ENCODE assay signal across 16 cellular contexts in genomic region chr2:43475922-43476321, GRCh38.
A peak's percentile ranks its signal among the peaks of the same experiment; 100 is the strongest.
DNase-seq lines count a peak whose midpoint lies in the region; ATAC-seq and TF ChIP-seq lines count a peak whose summit lies in the region.
"Had no signal": no experiment of that assay in that cellular context is flagged by ENCODE, and none has a peak within 500 bp of the region (broad histone marks: within the 10 kb centered on the region; RNA-seq: fewer than 3 reads in every experiment).

No MANE protein-coding gene starts in this region.

- dilution Hi-C loops in IMR-90 (cut with HindIII; ENCODE audit: low sequenced_read_pairs, unreplicated experiment): no loop called here

- no peak for TF ChIP-seq EP300 in sigmoid colon (IDR thresholded peaks at IDR 0.05)

- DNase-seq in IMR-90: no peak
- peak; percentile 89 for DNase-seq in NCI-H82 treated with DMSO at 0.1 percent for 48 hours (lab: John Stamatoyannopoulos, UW; ENCODE audit: unreplicated experiment)
- DNase-seq in sigmoid colon: no peak
- no peak for DNase-seq in osteoblast (ENCODE audit: insufficient read length, low spot score, missing footprints)
- DNase-seq in erythroblast (lab: John Stamatoyannopoulos, UW): no peak
- DNase-seq: BE2C; CD4-positive, alpha-beta memory T cell; DMS153; DMS79 treated with DMSO at 0.1 percent for 48 hours; EL had no signal

- no peak overlapping the region for H4K8ac ChIP-seq in IMR-90 (ENCODE audit: low read depth in 2 of 2, low read length in 2 of 2)

- H3K9me3 ChIP-seq in IMR-90 (ENCODE audit: control insufficient read depth, insufficient read depth, low read length) (no peaks in the 10 kb centered on the region), muscle layer of colon (ENCODE audit: low read length) (no peaks in the 10 kb centered on the region), sigmoid colon (no peaks in the 10 kb centered on the region), osteoblast (ENCODE audit: low read depth, low read length) (no peaks in the 10 kb centered on the region)
- H3K9me3 ChIP-seq: A549, BE2C had no signal

- H3K36me3 ChIP-seq in IMR-90 (ENCODE audit: control insufficient read depth, insufficient read depth, low read length) (peaks cover 4% of the 10 kb centered on the region; the same call in 1 of the 2 replicates), muscle layer of colon (ENCODE audit: insufficient read depth, low read length) (no peaks in the 10 kb centered on the region), sigmoid colon (no peaks in the 10 kb centered on the region), osteoblast (ENCODE audit: insufficient read depth, low read length) (peaks cover 9% of the 10 kb centered on the region)
- H3K36me3 ChIP-seq: BE2C had no signal

- H3K27me3 ChIP-seq in IMR-90 (ENCODE audit: control insufficient read depth, insufficient read depth, low read length): no peaks in the 10 kb centered on the region
- no peaks in the 10 kb centered on the region for H3K27me3 ChIP-seq in muscle layer of colon (ENCODE audit: control insufficient read depth in 1 of 2, insufficient read depth in 2 of 2, low read length in 2 of 2)
- H3K27me3 ChIP-seq in sigmoid colon: no peaks in the 10 kb centered on the region
- H3K27me3 ChIP-seq in osteoblast (ENCODE audit: insufficient read depth, low read length): no peaks in the 10 kb centered on the region
- H3K27me3 ChIP-seq: BE2C had no signal

- H3K4me3 ChIP-seq in IMR-90 (ENCODE audit: insufficient read depth, low read depth, low read length) (no peak overlapping the region), muscle layer of colon (ENCODE audit: low read depth in 1 of 2, low read length in 2 of 2) (no peak overlapping the region), sigmoid colon (no peak overlapping the region), osteoblast (ENCODE audit: insufficient read depth, low read length) (no peak overlapping the region)
- H3K4me3 ChIP-seq: A549 had no signal

- H4K20me1 ChIP-seq in IMR-90 (ENCODE audit: insufficient read depth, low read length): no peaks in the 10 kb centered on the region
- H4K20me1 ChIP-seq in osteoblast (ENCODE audit: insufficient read depth, low read length): no peaks in the 10 kb centered on the region

- H3K9me1 ChIP-seq in IMR-90 (ENCODE audit: insufficient read depth, low read length): no peaks in the 10 kb centered on the region

- H3K18ac ChIP-seq in IMR-90 (ENCODE audit: low read depth, low read length): peak overlapping the region; percentile 79

- H4K91ac ChIP-seq in IMR-90 (ENCODE audit: insufficient read depth, low read depth, low read length): 0 out of 2 replicates have a peak overlapping the region, but pooled peaks have one; percentile 12

- POLR2A ChIA-PET in IMR-90 (lab: Charles Lee; ENCODE audit: unreplicated experiment): no interaction called here

- H3K14ac ChIP-seq in IMR-90 (replicated peaks; ENCODE audit: low read depth, low read length): peak overlapping the region; percentile 35; the same call in 1 of the 2 replicates

- TF ChIP-seq POLR2A in IMR-90 (IDR thresholded peaks at IDR 0.05; ENCODE audit: low read depth, low read length) (no peak), sigmoid colon (IDR thresholded peaks at IDR 0.05) (no peak), erythroblast (IDR thresholded peaks at IDR 0.05; ENCODE audit: low read length) (no peak)

- no peak overlapping the region for H3K23ac ChIP-seq in IMR-90 (ENCODE audit: low read depth, low read length)

- no peak overlapping the region for H2AK9ac ChIP-seq in IMR-90 (replicated peaks; ENCODE audit: low read depth, low read length, poor library complexity)

- H3K79me2 ChIP-seq in osteoblast (ENCODE audit: insufficient read depth, low read length): no peaks in the 10 kb centered on the region

- H2BK20ac ChIP-seq in IMR-90 (ENCODE audit: low read depth, low read length): no peak overlapping the region

- H3K27ac ChIP-seq in IMR-90 (ENCODE audit: insufficient read depth, low read length): no peak overlapping the region
- H3K27ac ChIP-seq in muscle layer of colon (ENCODE audit: low read depth, low read length): peak overlapping the region; percentile 36
- peak overlapping the region in 3 of 4 donors; percentile 39 to 56 (median 41) for H3K27ac ChIP-seq in sigmoid colon
- H3K27ac ChIP-seq in osteoblast (ENCODE audit: low read depth, low read length): no peak overlapping the region
- H3K27ac ChIP-seq: A549, C4-2B had no signal

- no peak overlapping the region for H3K56ac ChIP-seq in IMR-90 (ENCODE audit: extremely low read depth, insufficient read depth, low read length)

- CTCF ChIA-PET in IMR-90 (lab: Yijun Ruan, JAX): interaction anchor here (0.6 to 0.7 kb wide), 2 partner anchors 13 to 204 kb away, joined by 3 to 4 read pairs; no protein-coding TSS in a partner anchor

- H3K9ac ChIP-seq in IMR-90 (ENCODE audit: low read depth, low read length): no peak overlapping the region
- no peak overlapping the region for H3K9ac ChIP-seq in muscle layer of colon (ENCODE audit: low read length)

- 0 out of 2 replicates have a peak overlapping the region, but pooled peaks have one; percentile 20 for H3K4ac ChIP-seq in IMR-90 (ENCODE audit: low read depth, low read length)

- no peak for TF ChIP-seq RAD21 in IMR-90 (IDR thresholded peaks at IDR 0.05; ENCODE audit: low read length)

- H3K4me2 ChIP-seq in IMR-90 (ENCODE audit: low read depth, low read length): no peak overlapping the region
- no peak overlapping the region for H3K4me2 ChIP-seq in osteoblast (ENCODE audit: insufficient read depth, low read length)
- H3K4me2 ChIP-seq: A549 had no signal

- peak overlapping the region; percentile 71; the same call in 1 of the 3 replicates for H2BK15ac ChIP-seq in IMR-90 (ENCODE audit: low read depth, low read length)

- no peak overlapping the region for H2AFZ ChIP-seq in IMR-90 (replicated peaks; ENCODE audit: low read length, poor library complexity)
- no peak overlapping the region for H2AFZ ChIP-seq in osteoblast (ENCODE audit: low read length)

- H3K4me1 ChIP-seq in IMR-90 (ENCODE audit: control insufficient read depth, insufficient read depth, low read length): 0 out of 2 replicates have a peak, but pooled peaks cover 4% of the 10 kb centered on the region
- peaks cover 25% of the 10 kb centered on the region for H3K4me1 ChIP-seq in muscle layer of colon (ENCODE audit: insufficient read depth, low read length)
- peaks cover 0 to 51% (median 14%) of the 10 kb centered on the region in 4 donors for H3K4me1 ChIP-seq in sigmoid colon
- peaks cover 6% of the 10 kb centered on the region for H3K4me1 ChIP-seq in osteoblast (ENCODE audit: insufficient read depth, low read length)
- H3K4me1 ChIP-seq: BE2C had no signal

- in situ Hi-C loops in IMR-90 (cut with MboI; ENCODE audit: low sequenced_read_pairs): no loop called here

- H2BK5ac ChIP-seq in IMR-90 (ENCODE audit: low read depth, low read length, poor library complexity, severe bottlenecking): no peak overlapping the region

- intact Hi-C loops in IMR-90 (cut with micrococcal nuclease) (loop anchor here (5.0 kb wide), 1 partner anchor 129 kb away; no protein-coding TSS in a partner anchor), sigmoid colon (cut with DNase I) (no loop called here)

- BruUV-seq in IMR-90 (replicated peaks; lab: Mats Ljungman, UMichigan): no TSS peak

- H2AK5ac ChIP-seq in IMR-90 (ENCODE audit: low read depth, low read length): no peak overlapping the region

- WGBS in IMR-90 (ENCODE audit: extremely low coverage in 2 of 2, insufficient read length in 1 of 2), 2 experiments: no CpG with 5 or more reads among the region's 2 CpGs
- 97 to 100% methylated on average over 2 of the region's 2 CpGs for WGBS in sigmoid colon, 2 donors

- no peak overlapping the region for H2BK120ac ChIP-seq in IMR-90 (ENCODE audit: low read depth, low read length)

- ATAC-seq in IMR-90 (ENCODE audit: low read depth) (no peak), GM21825 (IDR thresholded peaks at IDR 0.05; ENCODE audit: unreplicated experiment) (no peak)
- ATAC-seq: A549, HCT116, HepG2 had no signal

- peak overlapping the region; percentile 77 for H4K5ac ChIP-seq in IMR-90 (ENCODE audit: low read depth, low read length)

- peaks cover 2 to 3% of the 10 kb centered on the region in 2 experiments; a peak in 1 of 4 replicates for H3K79me1 ChIP-seq in IMR-90 (ENCODE audit: low read depth in 1 of 2, low read length in 2 of 2)

- no peak for TF ChIP-seq CTCF in IMR-90 (conservative IDR thresholded peaks at IDR 0.05; ENCODE audit: low read depth, low read length)
- TF ChIP-seq CTCF in sigmoid colon (IDR thresholded peaks at IDR 0.05): no peak
- no peak for TF ChIP-seq CTCF in osteoblast (IDR thresholded peaks at IDR 0.05; ENCODE audit: extremely low read depth, low read depth, low read length)

TF ChIP-seq in IMR-90, 13 proteins besides CTCF, POLR2A, EP300 and RAD21:
- TF ChIP-seq MXI1 (IDR thresholded peaks at IDR 0.05; ENCODE audit: borderline replicate concordance, low read depth, low read length) (no peak), ELK1 (IDR thresholded peaks at IDR 0.05; ENCODE audit: borderline replicate concordance, low read depth, low read length) (no peak), MAFK (IDR thresholded peaks at IDR 0.05; ENCODE audit: low read depth, low read length) (no peak), RCOR1 (IDR thresholded peaks at IDR 0.05; ENCODE audit: insufficient replicate concordance, low read length) (no peak), FOS (IDR thresholded peaks at IDR 0.05; ENCODE audit: low read depth, low read length) (no peak), MAZ (IDR thresholded peaks at IDR 0.05; ENCODE audit: borderline replicate concordance, low read depth, low read length) (no peak), NFE2L2 (IDR thresholded peaks at IDR 0.05; ENCODE audit: low read depth, low read length) (no peak), BHLHE40 (IDR thresholded peaks at IDR 0.05; ENCODE audit: low read depth, low read length) (no peak), CHD1 (IDR thresholded peaks at IDR 0.05; ENCODE audit: low read depth, low read length) (no peak), RFX5 (IDR thresholded peaks at IDR 0.05; ENCODE audit: low read depth, low read length) (no peak), CEBPB (IDR thresholded peaks at IDR 0.05; ENCODE audit: low read depth, low read length) (no peak)

Comparison
In these comparisons a context has a peak if more than half of its experiments do, and no peak if none do; other contexts are left out.
1. H3K27ac ChIP-seq: peak in muscle layer of colon (single experiment) and sigmoid colon (3 of 4); none in IMR-90 (single experiment) and osteoblast (single experiment).